20 cellular contexts compared by ENCODE assay signal in the genomic region with DNA sequence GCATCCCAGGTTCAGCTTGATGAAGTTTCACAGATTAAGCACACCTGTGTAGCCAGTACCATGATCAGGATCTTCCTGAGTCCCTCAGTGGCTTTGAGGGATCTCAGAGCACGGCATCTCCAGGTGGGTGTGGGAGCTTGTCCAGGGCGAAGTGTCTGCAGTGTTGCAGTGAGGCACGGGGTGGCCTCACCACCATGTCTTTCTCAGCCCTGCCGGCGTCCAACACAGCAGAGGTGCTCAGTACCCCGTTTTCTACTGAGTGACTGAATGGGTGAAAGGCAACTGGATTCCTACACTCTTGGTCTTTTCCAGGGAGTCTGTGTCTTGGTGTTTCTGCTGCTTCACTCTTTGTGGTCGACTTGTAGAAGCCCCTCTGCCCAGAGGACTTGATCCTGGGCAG.
DNase-seq lines count a peak whose midpoint lies in the region; ATAC-seq and TF ChIP-seq lines count a peak whose summit lies in the region.
"Had no signal": no experiment of that assay in that cellular context is flagged by ENCODE, and none has a peak within 500 bp of the region (broad histone marks: within the 10 kb centered on the region; RNA-seq: fewer than 3 reads in every experiment).

No MANE protein-coding gene starts in this region.

- H3K4me1 ChIP-seq in esophagus squamous epithelium (peaks cover 41 to 82% (median 52%) of the 10 kb centered on the region in 3 donors), upper lobe of right lung (peaks cover 64% of the 10 kb centered on the region)

- H3K9me3 Mint-ChIP-seq in natural killer cell treated with Interleukin-12 subunit alpha and Interleukin-12 subunit beta and Interleukin-15 and Interleukin-18, amount 100 ng/mL, for 72 hours, result no peaks in the 10 kb centered on the region
- H3K9me3 Mint-ChIP-seq: activated naive CD4-positive, alpha-beta T cell treated with anti-CD3 and anti-CD28 coated beads, Interleukin-2, amount 50 U/mL, for 72 hours had no signal

- no peaks in the 10 kb centered on the region for H3K27me3 Mint-ChIP-seq in natural killer cell treated with Interleukin-12 subunit alpha and Interleukin-12 subunit beta and Interleukin-15 and Interleukin-18, amount 100 ng/mL, for 72 hours

- intact Hi-C loops in Right ventricle myocardium inferior (cut with DNase I), result loop anchor here (5.0 kb wide), 1 partner anchor 59 kb away; no protein-coding TSS in a partner anchor
- intact Hi-C loops in Right ventricle myocardium superior (cut with DNase I), result no loop called here
- intact Hi-C loops in esophagus squamous epithelium (cut with DNase I), result no loop called here
- intact Hi-C loops in upper lobe of right lung (cut with DNase I), result no loop called here

- H3K4me3 ChIP-seq in esophagus squamous epithelium (no peak overlapping the region), upper lobe of right lung (no peak overlapping the region)
- H3K4me3 ChIP-seq: sigmoid colon had no signal

- TF ChIP-seq CTCF in esophagus squamous epithelium (IDR thresholded peaks at IDR 0.05) (no peak), upper lobe of right lung (IDR thresholded peaks at IDR 0.05) (no peak)

- H3K36me3 ChIP-seq in esophagus squamous epithelium (peaks cover 0 to 29% (median 0%) of the 10 kb centered on the region in 3 donors), upper lobe of right lung (peaks cover 6% of the 10 kb centered on the region)
- H3K36me3 ChIP-seq: sigmoid colon had no signal

- no peak overlapping the region for H3K4me3 Mint-ChIP-seq in natural killer cell treated with Interleukin-12 subunit alpha and Interleukin-12 subunit beta and Interleukin-15 and Interleukin-18, amount 100 ng/mL, for 72 hours
- H3K4me3 Mint-ChIP-seq: CD14-positive monocyte had no signal

- H3K9me3 ChIP-seq in esophagus squamous epithelium (no peaks in the 10 kb centered on the region), upper lobe of right lung (no peaks in the 10 kb centered on the region)
- H3K9me3 ChIP-seq: sigmoid colon, SK-N-SH had no signal

- 78 to 97% methylated on average over 5 to 7 of the region's 7 CpGs for WGBS in esophagus squamous epithelium, 2 donors

- peak; percentile 25 for DNase-seq in Right ventricle myocardium inferior (ENCODE audit: missing footprints)
- no peak for DNase-seq in Right ventricle myocardium superior
- no peak for DNase-seq in esophagus squamous epithelium (lab: John Stamatoyannopoulos, UW)
- DNase-seq in natural killer cell treated with Interleukin-12 subunit alpha and Interleukin-12 subunit beta and Interleukin-15 and Interleukin-18, amount 100 ng/mL, for 72 hours (ENCODE audit: low spot score), result no peak
- DNase-seq in upper lobe of right lung, result no peak
- no peak for DNase-seq in stimulated activated naive CD8-positive, alpha-beta T cell treated with anti-CD3 and anti-CD28 coated beads, Interleukin-15, Interleukin-2, amounts not matched to agents 100 U/mL and 50 U/mL, for 24 hours
- DNase-seq in D341Med (ENCODE audit: low spot score), result no peak
- DNase-seq: activated CD4-positive, alpha-beta T cell treated with anti-CD3 and anti-CD28 coated beads, Interleukin-2, amount 50 U/mL, for 1 hour; effector CD8-positive, alpha-beta T cell; foreskin fibroblast; NCI-H2081 treated with DMSO at 0.1 percent for 48 hours; NCI-H526 treated with DMSO at 0.1 percent for 48 hours; nucleus accumbens; OCI-M1; sigmoid colon; SK-N-SH; stimulated activated CD4-positive, alpha-beta T cell treated with anti-CD3 and anti-CD28 coated beads, Interleukin-2, amount 100 ng/mL, for 48 hours had no signal

- H3K27me3 ChIP-seq in esophagus squamous epithelium, result no peaks in the 10 kb centered on the region
- H3K27me3 ChIP-seq in upper lobe of right lung, result no peaks in the 10 kb centered on the region
- H3K27me3 ChIP-seq: sigmoid colon had no signal

- H3K36me3 Mint-ChIP-seq in natural killer cell treated with Interleukin-12 subunit alpha and Interleukin-12 subunit beta and Interleukin-15 and Interleukin-18, amount 100 ng/mL, for 72 hours, result no peaks in the 10 kb centered on the region
- H3K36me3 Mint-ChIP-seq: activated naive CD4-positive, alpha-beta T cell treated with anti-CD3 and anti-CD28 coated beads, Interleukin-2, amount 50 U/mL, for 72 hours had no signal

- H3K27ac ChIP-seq in esophagus squamous epithelium (peak overlapping the region in 3 of 4 donors; percentile 10 to 35 (median 27)), upper lobe of right lung (peak overlapping the region; percentile 47)

- H3K27ac Mint-ChIP-seq in natural killer cell treated with Interleukin-12 subunit alpha and Interleukin-12 subunit beta and Interleukin-15 and Interleukin-18, amount 100 ng/mL, for 72 hours, result peak overlapping the region; percentile 31 to 48

- TF ChIP-seq POLR2A in esophagus squamous epithelium (IDR thresholded peaks at IDR 0.05), result no peak

- ATAC-seq in Right ventricle myocardium inferior (no peak), Right ventricle myocardium superior (ENCODE audit: poor library complexity) (no peak), upper lobe of right lung (no peak), GM21390 (IDR thresholded peaks at IDR 0.05; ENCODE audit: unreplicated experiment) (no peak)
- ATAC-seq in natural killer cell treated with Interleukin-12 subunit alpha and Interleukin-12 subunit beta and Interleukin-15 and Interleukin-18, amount 100 ng/mL, for 72 hours, result no peak
- ATAC-seq in stimulated activated naive CD8-positive, alpha-beta T cell treated with anti-CD3 and anti-CD28 coated beads, Interleukin-15, Interleukin-2, amounts not matched to agents 100 U/mL and 50 U/mL, for 24 hours, result no peak
- ATAC-seq: activated naive CD4-positive, alpha-beta T cell treated with anti-CD3 and anti-CD28 coated beads, Interleukin-2, amount 50 U/mL, for 72 hours had no signal

- peaks cover 39 to 47% of the 10 kb centered on the region in 2 donors for H3K4me1 Mint-ChIP-seq in natural killer cell treated with Interleukin-12 subunit alpha and Interleukin-12 subunit beta and Interleukin-15 and Interleukin-18, amount 100 ng/mL, for 72 hours (ENCODE audit: low read depth in 2 of 2)
